Comparison of ENCODE assay signal across 25 cellular contexts in genomic region chr1:233908092-233908491, GRCh38. TPM values are rescaled to one million over a fixed set of nuclear protein-coding genes. Genes with fewer than 3 reads are reported as not detected.
"Had no signal": no experiment of that assay in that cellular context is flagged by ENCODE, and none has a peak within 500 bp of the region (broad histone marks: within the 10 kb centered on the region; RNA-seq: fewer than 3 reads in every experiment).

No MANE protein-coding gene starts in this region.

- H3K4me1 ChIP-seq: colonic mucosa, lower lobe of right lung, pancreas had no signal

- H3K36me3 ChIP-seq: colonic mucosa, esophagus muscularis mucosa, gastroesophageal sphincter, heart left ventricle, lower lobe of right lung, neutrophil, pancreas, right lobe of liver, thoracic aorta, tibial nerve, upper lobe of left lung had no signal

- H3K4me3 ChIP-seq: colonic mucosa, esophagus muscularis mucosa, gastroesophageal sphincter, heart left ventricle, lower lobe of right lung, pancreas, right lobe of liver, thoracic aorta, tibial nerve, upper lobe of left lung had no signal

- H3K27me3 ChIP-seq: foreskin keratinocyte had no signal

- FAIRE-seq: pancreas, small intestine, urothelium cell line had no signal

- H3K27ac ChIP-seq: colonic mucosa, esophagus muscularis mucosa, foreskin keratinocyte, gastroesophageal sphincter, heart left ventricle, lower lobe of right lung, neutrophil, pancreas, right lobe of liver, thoracic aorta, tibial nerve, upper lobe of left lung had no signal

- DNase-seq: colonic mucosa; effector CD8-positive, alpha-beta T cell; endodermal cell; heart left ventricle; hippocampal formation; kidney glomerular epithelial cell; left ventricle myocardium superior; lower lobe of right lung; natural killer cell; pancreas; right lobe of liver; small intestine; stimulated activated CD4-positive, alpha-beta T cell treated with anti-CD3 and anti-CD28 coated beads, Interleukin-15, amount 100 ng/mL, for 24 hours; stimulated activated CD4-positive, alpha-beta T cell treated with anti-CD3 and anti-CD28 coated beads, Interleukin-2, amount 100 ng/mL, for 48 hours; stimulated activated naive B cell treated with anti-CD40 and anti-IgM and Interleukin-4, amounts not matched to agents 10 μg/mL and 1 μg/mL and 100 μg/mL, for 72 hours; upper lobe of left lung had no signal

- H3K9me3 ChIP-seq: colonic mucosa, gastroesophageal sphincter, heart left ventricle, lower lobe of right lung, neutrophil, pancreas, right lobe of liver, thoracic aorta, upper lobe of left lung had no signal

- ATAC-seq: foreskin keratinocyte; gastroesophageal sphincter; heart left ventricle; left ventricle myocardium superior; lower lobe of right lung; natural killer cell; pancreas; right lobe of liver; stimulated activated naive B cell treated with anti-CD40 and anti-IgM and Interleukin-4, amounts not matched to agents 10 μg/mL and 1 μg/mL and 100 μg/mL, for 72 hours had no signal

RNA-seq across cellular contexts. Expression of gene SLC35F3, which starts 3.6 kb away (rescaled TPM):
- total RNA-seq: fibroblast of lung, left ventricle myocardium superior, mononuclear cell, natural killer cell, right lobe of liver, thoracic aorta had no signal
- polyA plus RNA-seq: fibroblast of lung had no signal
